Comparison of ENCODE assay signal across 15 cellular contexts in the genomic region with DNA sequence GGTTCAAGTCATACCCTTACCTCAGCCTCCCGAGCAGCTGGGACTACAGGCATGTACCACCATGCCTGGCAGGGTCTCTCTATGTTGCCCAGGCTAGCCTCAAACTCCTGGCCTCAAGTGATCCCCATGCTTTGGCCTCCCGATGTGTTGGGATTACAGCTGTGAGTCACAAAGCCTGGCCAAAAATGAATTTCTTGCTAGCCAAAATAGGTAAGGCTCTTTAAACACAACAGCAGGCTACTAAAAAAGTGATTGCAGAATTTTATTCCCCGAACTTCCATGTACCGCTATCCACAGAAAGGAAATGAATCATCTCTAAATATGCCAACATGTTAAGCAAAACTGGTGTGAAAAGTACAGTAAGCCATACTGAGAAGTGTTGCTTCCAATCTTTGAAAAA. TPM values are rescaled to one million over a fixed set of nuclear protein-coding genes. Genes with fewer than 3 reads are reported as not detected.
DNase-seq lines count a peak whose midpoint lies in the region; ATAC-seq, FAIRE-seq and TF ChIP-seq lines count a peak whose summit lies in the region.
"Had no signal": no experiment of that assay in that cellular context is flagged by ENCODE, and none has a peak within 500 bp of the region (broad histone marks: within the 10 kb centered on the region; RNA-seq: fewer than 3 reads in every experiment).

No MANE protein-coding gene starts in this region.

- WGBS in A549 (ENCODE audit: missing lambda C conversion rate): 80% methylated on average over 3 of the region's 4 CpGs

- no peak for TF ChIP-seq RAD21 in A549 (conservative IDR thresholded peaks at IDR 0.05 in 1 of 2, IDR thresholded peaks at IDR 0.05 in 1 of 2)

- no peaks in the 10 kb centered on the region for H3K36me3 ChIP-seq in adipocyte (ENCODE audit: control insufficient read depth, insufficient read depth, low read length, severe bottlenecking)
- no peaks in the 10 kb centered on the region for H3K36me3 ChIP-seq in CD4-positive, alpha-beta memory T cell (ENCODE audit: insufficient read depth, low read length)

- no peak overlapping the region for H3K27ac Mint-ChIP-seq in activated CD4-positive, alpha-beta T cell treated with anti-CD3 and anti-CD28 coated beads, Interleukin-2, amount 10 ng/mL, durations not matched to agents 24 days and 14 days
- peak overlapping the region in 1 of 7 donors; percentile 11 for H3K27ac Mint-ChIP-seq in CD4-positive, alpha-beta memory T cell
- H3K27ac Mint-ChIP-seq: naive B cell had no signal

- H3K4me3 ChIP-seq in A549 (no peak overlapping the region), adipocyte (ENCODE audit: low read length) (no peak overlapping the region), foreskin fibroblast (ENCODE audit: low read depth in 1 of 2, low read length in 2 of 2) (no peak overlapping the region)
- no peak overlapping the region for H3K4me3 ChIP-seq in CD4-positive, alpha-beta memory T cell (ENCODE audit: low read length in 2 of 2)

- TF ChIP-seq CTCF in A549 (IDR thresholded peaks at IDR 0.05) (no peak), foreskin fibroblast (IDR thresholded peaks at IDR 0.05; ENCODE audit: low read depth, low read length) (no peak)

- peak; percentile 36 for FAIRE-seq in A549 (lab: Jason Lieb, UNC)
- FAIRE-seq: A204.1, endometrium had no signal

- peaks cover 27% of the 10 kb centered on the region for H3K36me3 Mint-ChIP-seq in activated CD4-positive, alpha-beta T cell treated with anti-CD3 and anti-CD28 coated beads, Interleukin-2, amount 10 ng/mL, durations not matched to agents 24 days and 14 days (ENCODE audit: low read depth)
- no peaks in the 10 kb centered on the region for H3K36me3 Mint-ChIP-seq in CD4-positive, alpha-beta memory T cell

- ATAC-seq in A549: no peak

- TF ChIP-seq POLR2A in A549 (IDR thresholded peaks at IDR 0.05; ENCODE audit: low read length): no peak

- intact Hi-C loops in activated CD4-positive, alpha-beta T cell treated with anti-CD3 and anti-CD28 coated beads, Interleukin-2, amount 10 ng/mL, durations not matched to agents 24 days and 14 days (cut with micrococcal nuclease): no loop called here
- intact Hi-C loops in CD4-positive, alpha-beta memory T cell (cut with micrococcal nuclease): no loop called here

- no peak overlapping the region for H3K4me3 Mint-ChIP-seq in activated CD4-positive, alpha-beta T cell treated with anti-CD3 and anti-CD28 coated beads, Interleukin-2, amount 10 ng/mL, durations not matched to agents 24 days and 14 days
- H3K4me3 Mint-ChIP-seq in CD4-positive, alpha-beta memory T cell: no peak overlapping the region
- H3K4me3 Mint-ChIP-seq: naive B cell had no signal

- H3K4me2 ChIP-seq in A549: no peak overlapping the region

- H3K9me3 Mint-ChIP-seq in activated CD4-positive, alpha-beta T cell treated with anti-CD3 and anti-CD28 coated beads, Interleukin-2, amount 10 ng/mL, durations not matched to agents 24 days and 14 days: no peaks in the 10 kb centered on the region
- no peaks in the 10 kb centered on the region for H3K9me3 Mint-ChIP-seq in CD4-positive, alpha-beta memory T cell
- H3K9me3 Mint-ChIP-seq: naive B cell had no signal

- peaks cover 6% of the 10 kb centered on the region for H3K4me1 Mint-ChIP-seq in activated CD4-positive, alpha-beta T cell treated with anti-CD3 and anti-CD28 coated beads, Interleukin-2, amount 10 ng/mL, durations not matched to agents 24 days and 14 days
- no peaks in the 10 kb centered on the region for H3K4me1 Mint-ChIP-seq in CD4-positive, alpha-beta memory T cell
- H3K4me1 Mint-ChIP-seq: naive B cell had no signal

- H3K9ac ChIP-seq in adipocyte (ENCODE audit: low read length): no peak overlapping the region

- H3K27ac ChIP-seq in A549: peak overlapping the region in 1 of 2 experiments; percentile 50; a peak in 2 of 6 replicates
- no peak overlapping the region for H3K27ac ChIP-seq in CD4-positive, alpha-beta memory T cell (ENCODE audit: low read depth, low read length)

- H3K4me1 ChIP-seq in A549 (peaks cover 6% of the 10 kb centered on the region; the same call in 1 of the 3 replicates), adipocyte (ENCODE audit: control insufficient read depth, insufficient read depth, low read length) (peaks cover 4% of the 10 kb centered on the region)
- H3K4me1 ChIP-seq in CD4-positive, alpha-beta memory T cell (ENCODE audit: insufficient read depth, low read length): no peaks in the 10 kb centered on the region

- POLR2A ChIA-PET in A549 (lab: Yijun Ruan, JAX): no interaction called here
- POLR2A ChIA-PET in CD4-positive, alpha-beta memory T cell (lab: Charles Lee; ENCODE audit: partially characterized antibody): no interaction called here

- no peak for TF ChIP-seq EP300 in A549 (IDR thresholded peaks at IDR 0.05)

- CTCF ChIA-PET in A549 (lab: Yijun Ruan, JAX): interaction anchor here (1.1 to 1.6 kb wide), 2 partner anchors 7 to 10 kb away, joined by 3 to 5 read pairs; no protein-coding TSS in a partner anchor
- CTCF ChIA-PET in CD4-positive, alpha-beta memory T cell (lab: Charles Lee; ENCODE audit: partially characterized antibody): interaction anchor here (1.4 kb wide), 1 partner anchor 18 kb away, joined by 3 read pairs; no protein-coding TSS in a partner anchor

- no peaks in the 10 kb centered on the region for H3K27me3 Mint-ChIP-seq in activated CD4-positive, alpha-beta T cell treated with anti-CD3 and anti-CD28 coated beads, Interleukin-2, amount 10 ng/mL, durations not matched to agents 24 days and 14 days
- no peaks in the 10 kb centered on the region for H3K27me3 Mint-ChIP-seq in CD4-positive, alpha-beta memory T cell
- H3K27me3 Mint-ChIP-seq: naive B cell had no signal

- no peaks in the 10 kb centered on the region for H3K27me3 ChIP-seq in adipocyte (replicated peaks; ENCODE audit: control insufficient read depth, insufficient read depth, low read length)
- no peaks in the 10 kb centered on the region for H3K27me3 ChIP-seq in CD4-positive, alpha-beta memory T cell (ENCODE audit: insufficient read depth, low read length)

- no peak for DNase-seq in A549 (ENCODE audit: low read depth in 1 of 2, low spot score in 1 of 2)
- peak; percentile 38 for DNase-seq in HS-27A (ENCODE audit: low read depth)
- peak; percentile 43 for DNase-seq in adipocyte (ENCODE audit: low read depth)
- DNase-seq in foreskin fibroblast: peak; percentile 60 to 64
- DNase-seq in activated CD8-positive, alpha-beta memory T cell treated with anti-CD3 and anti-CD28 coated beads, Interleukin-2, amount 50 U/mL, for 4 hours: no peak
- DNase-seq in central memory CD4-positive, alpha-beta T cell: no peak
- no peak for DNase-seq in activated CD4-positive, alpha-beta T cell treated with anti-CD3 and anti-CD28 coated beads, Interleukin-2, amount 10 ng/mL, durations not matched to agents 24 days and 14 days
- DNase-seq in CD4-positive, alpha-beta memory T cell: no peak
- DNase-seq: DND-41, MM.1S, naive B cell, OCI-M1, trophoblast cell had no signal

- no peaks in the 10 kb centered on the region for H3K9me3 ChIP-seq in A549
- no peaks in the 10 kb centered on the region for H3K9me3 ChIP-seq in adipocyte (ENCODE audit: control insufficient read depth, low read length)
- no peaks in the 10 kb centered on the region for H3K9me3 ChIP-seq in CD4-positive, alpha-beta memory T cell (ENCODE audit: control insufficient read depth in 1 of 2, low read length in 2 of 2)

TF ChIP-seq in A549, 52 proteins besides CTCF, POLR2A, EP300 and RAD21 (continues in another document):
- TF ChIP-seq, protein P1, sequence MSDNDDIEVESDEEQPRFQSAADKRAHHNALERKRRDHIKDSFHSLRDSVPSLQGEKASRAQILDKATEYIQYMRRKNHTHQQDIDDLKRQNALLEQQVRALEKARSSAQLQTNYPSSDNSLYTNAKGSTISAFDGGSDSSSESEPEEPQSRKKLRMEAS (IDR thresholded peaks at IDR 0.05): no peak
- TF ChIP-seq KDM5A (IDR thresholded peaks at IDR 0.05) (no peak), EHF (CRISPR knock-in tag; IDR thresholded peaks at IDR 0.05) (no peak), RARB (CRISPR knock-in tag; IDR thresholded peaks at IDR 0.05) (no peak), CBX8 (IDR thresholded peaks at IDR 0.05) (no peak), ZFP36 (IDR thresholded peaks at IDR 0.05; ENCODE audit: borderline replicate concordance, partially characterized antibody) (no peak), ZSCAN20 (CRISPR knock-in tag; IDR thresholded peaks at IDR 0.05) (no peak)
- TF ChIP-seq, protein P2, sequence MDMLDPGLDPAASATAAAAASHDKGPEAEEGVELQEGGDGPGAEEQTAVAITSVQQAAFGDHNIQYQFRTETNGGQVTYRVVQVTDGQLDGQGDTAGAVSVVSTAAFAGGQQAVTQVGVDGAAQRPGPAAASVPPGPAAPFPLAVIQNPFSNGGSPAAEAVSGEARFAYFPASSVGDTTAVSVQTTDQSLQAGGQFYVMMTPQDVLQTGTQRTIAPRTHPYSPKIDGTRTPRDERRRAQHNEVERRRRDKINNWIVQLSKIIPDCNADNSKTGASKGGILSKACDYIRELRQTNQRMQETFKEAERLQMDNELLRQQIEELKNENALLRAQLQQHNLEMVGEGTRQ (IDR thresholded peaks at IDR 0.05): no peak

RNA-seq across cellular contexts. Expression of a gene that starts 50.6 kb away (rescaled TPM):
- polyA plus RNA-seq in A549 (2011; rRNA removed) (21.1 and 35.6 TPM in 2 replicates), A549 (2017; fragmentation: RNase III; extraction: RNeasy Plus Mini Kit Qiagen cat#74134 plus additional on column Dnase treatment) (14.4 to 16.3 TPM (median 16.0 TPM) in 3 replicates)
- 5.8 and 6.0 TPM in 2 replicates for polyA plus RNA-seq in A549 (2012; cell fraction: cytosol; rRNA removed)
- polyA plus RNA-seq in A549 (2012; cell fraction: nucleus; rRNA removed): 3.5 and 3.9 TPM in 2 replicates
- 17.9 and 19.7 TPM in 2 replicates for polyA minus RNA-seq in A549 (2011; rRNA and poly(A)+ RNA removed)
- 60.7 and 63.0 TPM in 2 replicates for total RNA-seq in activated CD4-positive, alpha-beta T cell treated with anti-CD3 and anti-CD28 coated beads, Interleukin-2, amount 10 ng/mL, durations not matched to agents 24 days and 14 days
- 1 to 10 TPM; 4.0 to 4.1 TPM for total RNA-seq in CD4-positive, alpha-beta memory T cell
- polyA plus RNA-seq in CD4-positive, alpha-beta memory T cell: 1 to 10 TPM; 1.4 to 3.3 TPM

RNA-seq across cellular contexts. Expression of a gene that starts 50.7 kb away (rescaled TPM):
- polyA plus RNA-seq in A549 (2011; rRNA removed): 15.3 and 15.9 TPM in 2 replicates
- 3.0 TPM in 2 replicates for polyA plus RNA-seq in A549 (2012; cell fraction: cytosol; rRNA removed)
- polyA plus RNA-seq in A549 (2012; cell fraction: nucleus; rRNA removed): 1.6 and 2.8 TPM in 2 replicates
- 16.4 to 20.7 TPM (median 18.4 TPM) in 3 replicates for polyA plus RNA-seq in A549 (2017; fragmentation: RNase III; extraction: RNeasy Plus Mini Kit Qiagen cat#74134 plus additional on column Dnase treatment)
- polyA minus RNA-seq in A549 (2011; rRNA and poly(A)+ RNA removed): 26.5 and 26.9 TPM in 2 replicates
- 36.4 and 39.6 TPM in 2 replicates for total RNA-seq in activated CD4-positive, alpha-beta T cell treated with anti-CD3 and anti-CD28 coated beads, Interleukin-2, amount 10 ng/mL, durations not matched to agents 24 days and 14 days
- total RNA-seq in CD4-positive, alpha-beta memory T cell: 10 to 100 TPM; 19.2 to 24.5 TPM
- 1 to 10 TPM; 3.3 to 3.9 TPM for polyA plus RNA-seq in CD4-positive, alpha-beta memory T cell

Comparison
In these comparisons a context has a peak if more than half of its experiments do, and no peak if none do; other contexts are left out.
1. DNase-seq: peak in HS-27A (single experiment), adipocyte (single experiment) and foreskin fibroblast (2 of 2); none in A549 (0 of 2), activated CD8-positive, alpha-beta memory T cell treated with anti-CD3 and anti-CD28 coated beads, Interleukin-2, amount 50 U/mL, for 4 hours (single experiment), central memory CD4-positive, alpha-beta T cell (single experiment), activated CD4-positive, alpha-beta T cell treated with anti-CD3 and anti-CD28 coated beads, Interleukin-2, amount 10 ng/mL, durations not matched to agents 24 days and 14 days (single experiment) and CD4-positive, alpha-beta memory T cell (0 of 5).
2. RNA of a gene that starts 50.6 kb away (total RNA-seq): 60.7 to 63.0 TPM in activated CD4-positive, alpha-beta T cell treated with anti-CD3 and anti-CD28 coated beads, Interleukin-2, amount 10 ng/mL, durations not matched to agents 24 days and 14 days; 4.0 to 4.1 TPM in CD4-positive, alpha-beta memory T cell; every median in the first group is over 10 times any median in the second.